1 cellular context compared by ENCODE assay signal in the genomic region with DNA sequence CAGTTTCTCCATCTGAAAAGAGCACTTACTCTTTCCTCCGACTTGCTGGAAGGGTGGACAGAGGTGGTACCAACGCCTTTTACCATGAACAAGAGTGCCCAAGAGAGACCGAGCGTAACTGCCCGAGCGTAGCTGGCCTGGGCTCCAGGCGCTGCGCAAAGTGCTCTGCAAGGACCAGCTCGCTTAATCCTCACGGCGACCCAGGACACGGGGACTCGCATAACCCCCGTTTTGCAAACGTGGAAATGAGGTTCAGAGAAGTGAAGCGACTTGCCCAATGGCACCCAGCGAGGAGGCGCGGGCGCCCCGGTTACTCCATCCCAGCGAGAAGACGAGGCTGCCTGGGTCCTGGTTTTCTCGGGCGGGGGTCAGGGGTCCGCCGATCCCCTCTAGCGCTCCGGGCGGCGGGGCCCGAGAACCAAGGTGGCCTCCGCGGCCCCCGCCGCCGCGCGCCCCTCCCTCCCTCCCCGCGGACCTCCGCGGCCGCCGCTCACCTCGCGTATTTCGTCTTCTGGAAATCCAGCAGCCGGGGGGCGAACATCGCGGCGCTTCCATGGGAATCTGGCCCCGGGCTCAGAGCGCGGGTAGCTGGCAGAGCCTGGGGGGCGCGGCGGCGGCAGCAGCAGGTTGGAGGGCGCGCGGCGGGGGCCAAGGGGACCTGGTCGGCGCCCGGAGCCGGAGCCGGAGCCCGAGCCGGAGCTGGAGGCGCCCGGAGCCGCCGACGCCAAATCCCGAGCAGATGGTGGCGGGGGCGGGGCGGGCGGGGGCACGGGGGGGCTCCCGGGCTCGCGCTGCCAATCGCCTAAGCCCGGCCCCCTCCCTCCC.
TF ChIP-seq lines count a peak whose summit lies in the region.

Gene MMD2, minus strand, starts transcription at position 711 of the 825 bp plus-strand sequence. Its CDS starts 170 bp downstream, at position 541.

TF ChIP-seq in GM12878, 131 proteins besides CTCF, POLR2A, EP300 and RAD21 (continued from another document):
- TF ChIP-seq USF1 (IDR thresholded peaks at IDR 0.05; ENCODE audit: borderline replicate concordance, extremely low read length, insufficient read depth, low read depth, low read length), result no peak
- TF ChIP-seq EED (IDR thresholded peaks at IDR 0.05; ENCODE audit: low read depth), result no peak
- no peak for TF ChIP-seq RBBP5 (conservative IDR thresholded peaks at IDR 0.05)
- TF ChIP-seq, protein P1, sequence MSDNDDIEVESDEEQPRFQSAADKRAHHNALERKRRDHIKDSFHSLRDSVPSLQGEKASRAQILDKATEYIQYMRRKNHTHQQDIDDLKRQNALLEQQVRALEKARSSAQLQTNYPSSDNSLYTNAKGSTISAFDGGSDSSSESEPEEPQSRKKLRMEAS (IDR thresholded peaks at IDR 0.05; ENCODE audit: low read depth, low read length), result no peak
- TF ChIP-seq JUNB (IDR thresholded peaks at IDR 0.05), result no peak
- TF ChIP-seq BMI1 (IDR thresholded peaks at IDR 0.05; ENCODE audit: borderline replicate concordance), result no peak
- TF ChIP-seq SUZ12 (IDR thresholded peaks at IDR 0.05; ENCODE audit: unreplicated experiment), result peak; percentile 24
- peak; percentile 24 for TF ChIP-seq HDAC6 (IDR thresholded peaks at IDR 0.05; ENCODE audit: unreplicated experiment)
- TF ChIP-seq HDAC2 (IDR thresholded peaks at IDR 0.05), result no peak
TF ChIP-seq in GM12878: peak in this region for 2.
